Comparison of ENCODE assay signal across 15 cellular contexts in genomic region chr1:159121526-159121925, GRCh38. TPM values are rescaled to one million over a fixed set of nuclear protein-coding genes. Genes with fewer than 3 reads are reported as not detected.
DNase-seq lines count a peak whose midpoint lies in the region; ATAC-seq and TF ChIP-seq lines count a peak whose summit lies in the region.
"Had no signal": no experiment of that assay in that cellular context is flagged by ENCODE, and none has a peak within 500 bp of the region (broad histone marks: within the 10 kb centered on the region; RNA-seq: fewer than 3 reads in every experiment).

No MANE protein-coding gene starts in this region.

- no peak for TF ChIP-seq CTCF in GM12865 (IDR thresholded peaks at IDR 0.05; ENCODE audit: insufficient read depth, low read depth, low read length, missing control alignments)
- TF ChIP-seq CTCF in vagina (IDR thresholded peaks at IDR 0.05), result no peak

- H3K4me1 Mint-ChIP-seq in CD8-positive, alpha-beta memory T cell, result no peaks in the 10 kb centered on the region

- peaks cover 0 to 2% (median 0%) of the 10 kb centered on the region in 3 donors for H3K36me3 Mint-ChIP-seq in CD8-positive, alpha-beta memory T cell

- H3K4me3 Mint-ChIP-seq in CD8-positive, alpha-beta memory T cell, result no peak overlapping the region

- H3K27ac ChIP-seq in vagina, result no peak overlapping the region
- no peak overlapping the region for H3K27ac ChIP-seq in CD8-positive, alpha-beta memory T cell (ENCODE audit: low read depth, low read length)
- H3K27ac ChIP-seq: BLaER1 treated with 17β-estradiol and CSF1 and Interleukin-3, amounts not matched to agents 10 nM and 100 nM; parathyroid adenoma; suprapubic skin had no signal

- intact Hi-C loops in vagina (cut with DNase I), result no loop called here

- ATAC-seq in GM18907 (IDR thresholded peaks at IDR 0.05; ENCODE audit: unreplicated experiment), result peak; percentile 74
- peak; percentile 59 for ATAC-seq in HG02571 (IDR thresholded peaks at IDR 0.05; ENCODE audit: unreplicated experiment)
- ATAC-seq in HG03378 (IDR thresholded peaks at IDR 0.05; ENCODE audit: unreplicated experiment), result peak; percentile 48
- ATAC-seq: left ventricle myocardium superior had no signal

- no peaks in the 10 kb centered on the region for H3K36me3 ChIP-seq in vagina
- H3K36me3 ChIP-seq in CD8-positive, alpha-beta memory T cell (ENCODE audit: insufficient read depth, low read length), result no peaks in the 10 kb centered on the region
- H3K36me3 ChIP-seq: BLaER1 treated with 17β-estradiol and CSF1 and Interleukin-3, amounts not matched to agents 10 nM and 100 nM; suprapubic skin had no signal

- no peaks in the 10 kb centered on the region for H3K9me3 ChIP-seq in vagina
- no peaks in the 10 kb centered on the region for H3K9me3 ChIP-seq in CD8-positive, alpha-beta memory T cell (ENCODE audit: low read length)
- H3K9me3 ChIP-seq: BLaER1 treated with 17β-estradiol and CSF1 and Interleukin-3, amounts not matched to agents 10 nM and 100 nM; suprapubic skin had no signal

- no peaks in the 10 kb centered on the region for H3K9me3 Mint-ChIP-seq in CD8-positive, alpha-beta memory T cell

- CTCF ChIA-PET in CD8-positive, alpha-beta memory T cell (lab: Charles Lee), result no interaction called here

- no peaks in the 10 kb centered on the region for H3K4me1 ChIP-seq in vagina
- no peaks in the 10 kb centered on the region for H3K4me1 ChIP-seq in CD8-positive, alpha-beta memory T cell (ENCODE audit: insufficient read depth, low read length)
- H3K4me1 ChIP-seq: parathyroid adenoma, suprapubic skin had no signal

- H3K27ac Mint-ChIP-seq in CD8-positive, alpha-beta memory T cell, result no peak overlapping the region

- H3K27me3 ChIP-seq in vagina, result no peaks in the 10 kb centered on the region
- no peaks in the 10 kb centered on the region for H3K27me3 ChIP-seq in CD8-positive, alpha-beta memory T cell (ENCODE audit: insufficient read depth, low read length, poor library complexity, severe bottlenecking)
- H3K27me3 ChIP-seq: BLaER1 treated with 17β-estradiol and CSF1 and Interleukin-3, amounts not matched to agents 10 nM and 100 nM; suprapubic skin had no signal

- H3K4me3 ChIP-seq in GM12865 (ENCODE audit: low read depth, low read length), result no peak overlapping the region
- H3K4me3 ChIP-seq in vagina, result no peak overlapping the region
- no peak overlapping the region for H3K4me3 ChIP-seq in CD8-positive, alpha-beta memory T cell (ENCODE audit: low read length)
- H3K4me3 ChIP-seq: BLaER1 treated with 17β-estradiol and CSF1 and Interleukin-3, amounts not matched to agents 10 nM and 100 nM; suprapubic skin had no signal

- no peak for TF ChIP-seq POLR2A in vagina (IDR thresholded peaks at IDR 0.05)

- POLR2A ChIA-PET in CD8-positive, alpha-beta memory T cell (lab: Charles Lee), result no interaction called here

- DNase-seq in GM12865 (ENCODE audit: low read depth) (peak; percentile 64), NCI-H748 treated with DMSO at 0.1 percent for 48 hours (lab: John Stamatoyannopoulos, UW) (no peak), vagina (ENCODE audit: extremely low spot score in 2 of 2) (no peak)
- DNase-seq in activated CD8-positive, alpha-beta memory T cell treated with anti-CD3 and anti-CD28 coated beads, Interleukin-2, amount 50 U/mL, for 48 hours, result no peak
- DNase-seq in CD8-positive, alpha-beta memory T cell, result no peak
- DNase-seq: activated effector memory CD4-positive, alpha-beta T cell treated with anti-CD3 and anti-CD28 coated beads, Interleukin-2, amount 50 U/mL, for 16 hours; foreskin melanocyte; left ventricle myocardium superior; NCI-H1092 had no signal

- H3K27me3 Mint-ChIP-seq in CD8-positive, alpha-beta memory T cell, result peaks cover 6 to 32% of the 10 kb centered on the region in 2 donors

RNA-seq across cellular contexts. Expression of gene AIM2, which starts 45.0 kb away (rescaled TPM):
- total RNA-seq in vagina, result not detected
- total RNA-seq in CD8-positive, alpha-beta memory T cell, result 10 to 100 TPM; 41.1 to 42.3 TPM
- 3.7 TPM for polyA plus RNA-seq in CD8-positive, alpha-beta memory T cell
- total RNA-seq: suprapubic skin had no signal

RNA-seq across cellular contexts. Expression of gene CADM3, which starts 49.9 kb away (rescaled TPM):
- 23.8 TPM for total RNA-seq in vagina
- not detected for total RNA-seq in CD8-positive, alpha-beta memory T cell
- not detected for polyA plus RNA-seq in CD8-positive, alpha-beta memory T cell

Comparison
In these comparisons a context has a peak if more than half of its experiments do, and no peak if none do; other contexts are left out.
1. RNA of gene AIM2, which starts 45.0 kb away (total RNA-seq): 41.1 to 42.3 TPM in CD8-positive, alpha-beta memory T cell; not detected in vagina (single experiment); every median in the first group is over 10 times any median in the second.
2. RNA of gene CADM3, which starts 49.9 kb away (total RNA-seq): 23.8 TPM in vagina (single experiment); not detected in CD8-positive, alpha-beta memory T cell; every median in the first group is over 10 times any median in the second.
3. Peak in every context shown above with its lines, with median percentiles within 50 percentile points of each other: ATAC-seq.